15 cellular contexts compared by ENCODE assay signal in genomic region chr10:121615401-121615800, GRCh38. TPM values are rescaled to one million over a fixed set of nuclear protein-coding genes. Genes with fewer than 3 reads are reported as not detected.
DNase-seq lines count a peak whose midpoint lies in the region; ATAC-seq, FAIRE-seq and TF ChIP-seq lines count a peak whose summit lies in the region.
"Had no signal": no experiment of that assay in that cellular context is flagged by ENCODE, and none has a peak within 500 bp of the region (broad histone marks: within the 10 kb centered on the region; RNA-seq: fewer than 3 reads in every experiment).

No MANE protein-coding gene starts in this region.

- no peak overlapping the region for H2BK12ac ChIP-seq in mesenchymal stem cell (ENCODE audit: low read length in 2 of 2)

- peak in 3 of 5 donors; percentile 41 to 47 (median 42) for DNase-seq in heart left ventricle
- DNase-seq in mesenchymal stem cell: peak; percentile 64
- no peak for DNase-seq in substantia nigra (lab: John Stamatoyannopoulos, UW)
- DNase-seq in COR-L47 (lab: John Stamatoyannopoulos, UW): no peak
- no peak for DNase-seq in DMS53 treated with DMSO at 0.1 percent for 48 hours (lab: John Stamatoyannopoulos, UW; ENCODE audit: unreplicated experiment)
- no peak for DNase-seq in Caco-2
- DNase-seq: DMS53, IMR-90, Kasumi-1, NCI-H187 treated with DMSO at 0.1 percent for 48 hours had no signal

- H4K91ac ChIP-seq in mesenchymal stem cell (ENCODE audit: low read length): no peak overlapping the region

- intact Hi-C loops in heart left ventricle (cut with DNase I): loop anchor here in 2 of 10 donors (10.0 kb wide), 2 partner anchors 119 to 269 kb away; no protein-coding TSS in a partner anchor
- intact Hi-C loops in Caco-2 (cut with micrococcal nuclease; ENCODE audit: unreplicated experiment): loop anchor here (10.0 kb wide), 1 partner anchor 289 kb away; no protein-coding TSS in a partner anchor

- H3K9me3 ChIP-seq in heart left ventricle (peaks cover 0 to 14% (median 0%) of the 10 kb centered on the region in 12 donors), mesenchymal stem cell (ENCODE audit: control insufficient read depth, low read length) (peaks cover 9% of the 10 kb centered on the region), Caco-2 (peaks cover 28% of the 10 kb centered on the region)
- H3K9me3 ChIP-seq: HAP-1 had no signal

- peak in 3 of 4 donors; percentile 32 to 82 (median 77) for ATAC-seq in heart left ventricle

- TF ChIP-seq POLR2A in heart left ventricle (IDR thresholded peaks at IDR 0.05): no peak

- H3K79me1 ChIP-seq in mesenchymal stem cell (replicated peaks; ENCODE audit: low read length, poor library complexity, severe bottlenecking): no peaks in the 10 kb centered on the region

- H3K27ac ChIP-seq in heart left ventricle (peak overlapping the region in 2 of 12 donors; percentile 1 to 20), mesenchymal stem cell (ENCODE audit: low read length, poor library complexity, severe bottlenecking) (no peak overlapping the region), substantia nigra (ENCODE audit: low read depth, low read length, poor library complexity, severe bottlenecking) (peak overlapping the region; percentile 98)
- H3K27ac ChIP-seq: SK-N-MC had no signal

- no peak overlapping the region for H3K9ac ChIP-seq in mesenchymal stem cell (ENCODE audit: low read length)

- H3K4me3 ChIP-seq in heart left ventricle (no peak overlapping the region), mesenchymal stem cell (ENCODE audit: insufficient read depth in 1 of 2, low read depth in 1 of 2, low read length in 2 of 2) (no peak overlapping the region), Caco-2 (ENCODE audit: low read depth, low read length) (no peak overlapping the region)
- H3K4me3 ChIP-seq: HAP-1, SK-N-MC had no signal

- TF ChIP-seq CTCF in heart left ventricle (IDR thresholded peaks at IDR 0.05) (no peak), Caco-2 (IDR thresholded peaks at IDR 0.05; ENCODE audit: insufficient read depth in 1 of 2, low read depth in 1 of 2, low read length in 1 of 2, severe bottlenecking in 1 of 2, unreplicated experiment in 1 of 2) (no peak)

- H3K27me3 ChIP-seq in heart left ventricle (peaks cover 0 to 11% (median 0%) of the 10 kb centered on the region in 9 donors), mesenchymal stem cell (ENCODE audit: control insufficient read depth in 1 of 2, insufficient read depth in 1 of 2, low read length in 2 of 2) (peaks cover 0 to 6% of the 10 kb centered on the region in 2 experiments), Caco-2 (replicated peaks; ENCODE audit: control insufficient read depth, insufficient read depth, low read length) (no peaks in the 10 kb centered on the region)

- H3K23ac ChIP-seq in mesenchymal stem cell (ENCODE audit: low read length in 2 of 2): no peak overlapping the region

- H3K4me1 ChIP-seq in heart left ventricle: no peaks in the 10 kb centered on the region
- H3K4me1 ChIP-seq in mesenchymal stem cell (ENCODE audit: control insufficient read depth, insufficient read depth, low read depth, low read length): no peaks in the 10 kb centered on the region
- H3K4me1 ChIP-seq in Caco-2: peaks cover 14% of the 10 kb centered on the region
- H3K4me1 ChIP-seq: HAP-1 had no signal

- 50 to 61% (median 54%) methylated on average over 10 to 12 of the region's 12 CpGs for WGBS in heart left ventricle, 4 donors
- 55% methylated on average over 10 of the region's 12 CpGs for WGBS in mesenchymal stem cell

- no peaks in the 10 kb centered on the region for H3K27me3 Mint-ChIP-seq in Caco-2 (ENCODE audit: insufficient read depth, unreplicated experiment)

- peaks cover 31% of the 10 kb centered on the region for H3K4me1 Mint-ChIP-seq in Caco-2 (ENCODE audit: low read depth, unreplicated experiment)

- no peak overlapping the region for H3K18ac ChIP-seq in mesenchymal stem cell (ENCODE audit: low read depth in 1 of 2, low read length in 2 of 2)

- H2BK5ac ChIP-seq in mesenchymal stem cell (ENCODE audit: low read depth, low read length, poor library complexity, severe bottlenecking): no peak overlapping the region

- no peak overlapping the region for H3K4me2 ChIP-seq in mesenchymal stem cell (ENCODE audit: low read length, poor library complexity, severe bottlenecking)

- H2AFZ ChIP-seq in mesenchymal stem cell (ENCODE audit: low read depth, low read length): no peak overlapping the region

- peak; percentile 61 for FAIRE-seq in endometrium (lab: Jason Lieb, UNC)

- H3K36me3 ChIP-seq in heart left ventricle (no peaks in the 10 kb centered on the region), mesenchymal stem cell (ENCODE audit: control insufficient read depth in 1 of 2, insufficient read depth in 2 of 2, low read depth in 1 of 2, low read length in 2 of 2) (no peaks in the 10 kb centered on the region), Caco-2 (ENCODE audit: control insufficient read depth, insufficient read depth, low read length) (no peaks in the 10 kb centered on the region)
- H3K36me3 ChIP-seq: HAP-1 had no signal

- no peak overlapping the region for H4K8ac ChIP-seq in mesenchymal stem cell (ENCODE audit: low read length)

- no peak overlapping the region for H2BK120ac ChIP-seq in mesenchymal stem cell (ENCODE audit: low read depth, low read length)

- no peak overlapping the region for H2BK15ac ChIP-seq in mesenchymal stem cell (ENCODE audit: low read depth, poor library complexity, severe bottlenecking)

- no peak overlapping the region for H3K14ac ChIP-seq in mesenchymal stem cell (ENCODE audit: low read length in 2 of 2)

- POLR2A ChIA-PET in Caco-2 (lab: Charles Lee): no interaction called here

- H3K4ac ChIP-seq in mesenchymal stem cell (ENCODE audit: low read depth in 1 of 2, low read length in 2 of 2): no peak overlapping the region

- CTCF ChIA-PET in Caco-2 (lab: Charles Lee): no interaction called here

- peaks cover 19% of the 10 kb centered on the region for H3K9me3 Mint-ChIP-seq in Caco-2 (ENCODE audit: unreplicated experiment)

- H3K36me3 Mint-ChIP-seq in Caco-2 (ENCODE audit: insufficient read depth, unreplicated experiment): peaks cover 4% of the 10 kb centered on the region

- H2AK5ac ChIP-seq in mesenchymal stem cell (ENCODE audit: low read length, severe bottlenecking): no peak overlapping the region

- BruUV-seq in Caco-2 (replicated peaks; lab: Mats Ljungman, UMichigan): no TSS peak

- H3K27ac Mint-ChIP-seq in Caco-2 (ENCODE audit: unreplicated experiment): no peak overlapping the region

- no peak overlapping the region for H3K4me3 Mint-ChIP-seq in Caco-2 (ENCODE audit: unreplicated experiment)

RNA-seq across cellular contexts. Expression of gene FGFR2, which starts 17.2 kb away (rescaled TPM):
- total RNA-seq in heart left ventricle (1 to 10 TPM in 1 of 9 donors, under 1 TPM in 7, not detected in 1; 0.13 to 4.1 (median 0.45) TPM), Caco-2 (2022) (266 and 286 TPM in 2 replicates)
- polyA plus RNA-seq in heart left ventricle: under 1 TPM; 0.15 to 0.18 TPM
- polyA plus RNA-seq in mesenchymal stem cell (2013, experiment 1 of 2): 0.83 TPM
- 0.92 TPM for polyA plus RNA-seq in mesenchymal stem cell (2013, experiment 2 of 2)
- total RNA-seq: IMR-90, OCI-LY7 had no signal
- polyA plus RNA-seq: AG04450, IMR-90 had no signal

Comparison
In these comparisons a context has a peak if more than half of its experiments do, and no peak if none do; other contexts are left out.
1. DNase-seq: peak in heart left ventricle (3 of 5) and mesenchymal stem cell (single experiment); none in substantia nigra (0 of 49), COR-L47 (single experiment), DMS53 treated with DMSO at 0.1 percent for 48 hours (single experiment) and Caco-2 (0 of 2).
2. RNA of gene FGFR2, which starts 17.2 kb away (total RNA-seq): 266 to 286 TPM in Caco-2; 0.13 to 4.1 TPM in heart left ventricle; every median in the first group is over 10 times any median in the second.